In the genomic region with DNA sequence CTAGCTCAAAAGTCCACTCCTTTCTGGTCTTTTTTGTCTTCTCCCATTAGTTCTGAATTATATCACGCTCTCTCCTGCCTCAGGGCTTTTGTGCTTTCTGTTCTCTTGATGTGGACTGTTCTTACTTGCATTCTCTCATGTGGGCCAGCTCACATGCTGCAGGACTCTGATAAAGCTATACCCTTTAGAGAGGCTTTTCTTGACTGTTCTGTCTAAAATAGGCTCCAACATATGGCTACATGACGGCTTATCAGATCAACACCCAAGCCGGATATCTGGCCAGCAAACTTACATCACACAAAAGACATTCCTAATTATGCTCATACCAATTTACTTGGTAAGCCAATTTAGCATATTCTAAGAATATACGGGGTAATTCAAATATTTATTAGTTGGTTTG, we compare ENCODE assay signal across 28 cellular contexts.
A peak's percentile ranks its signal among the peaks of the same experiment; 100 is the strongest.
DNase-seq lines count a peak whose midpoint lies in the region; ATAC-seq and TF ChIP-seq lines count a peak whose summit lies in the region.
"Had no signal": no experiment of that assay in that cellular context is flagged by ENCODE, and none has a peak within 500 bp of the region (broad histone marks: within the 10 kb centered on the region; RNA-seq: fewer than 3 reads in every experiment).

No MANE protein-coding gene starts in this region.

- H3K9me3 ChIP-seq in BE2C (no peaks in the 10 kb centered on the region), right atrium auricular region (no peaks in the 10 kb centered on the region)

- no peak overlapping the region for H3K27ac ChIP-seq in right atrium auricular region
- H3K27ac ChIP-seq: 22Rv1, HL-60, PC-9 had no signal

- H3K27me3 ChIP-seq in BE2C: no peaks in the 10 kb centered on the region
- H3K27me3 ChIP-seq in right atrium auricular region: no peaks in the 10 kb centered on the region

- DNase-seq in BE2C (peak; percentile 67), NCI-H524 (lab: John Stamatoyannopoulos, UW) (peak; percentile 11 to 21), SK-N-DZ (ENCODE audit: low spot score) (peak; percentile 9), foreskin melanocyte (peak; percentile 92), NCI-H1694 treated with DMSO at 0.1 percent for 48 hours (lab: John Stamatoyannopoulos, UW) (no peak), right atrium auricular region (ENCODE audit: low spot score) (no peak), Kasumi-1 (lab: John Stamatoyannopoulos, UW) (no peak)
- DNase-seq: ACHN; C1 segment of cervical spinal cord; CD8-positive, alpha-beta memory T cell; DND-41; GOT3; HCEC 1CT; MM.1S; NCI-H1048; NCI-H1436; NCI-H2029; NCI-H226; NCI-H510A treated with DMSO at 0.1 percent for 48 hours; PC-9; RPMI8226; SHP77; T-cell had no signal

- no peaks in the 10 kb centered on the region for H3K36me3 ChIP-seq in BE2C
- H3K36me3 ChIP-seq in right atrium auricular region: no peaks in the 10 kb centered on the region

- H3K4me1 ChIP-seq in BE2C: no peaks in the 10 kb centered on the region
- no peaks in the 10 kb centered on the region for H3K4me1 ChIP-seq in right atrium auricular region

- ATAC-seq in GM21381 (IDR thresholded peaks at IDR 0.05; ENCODE audit: unreplicated experiment): no peak
- ATAC-seq: HepG2, K562, T-cell had no signal

- no peak for TF ChIP-seq CTCF in BE2C (IDR thresholded peaks at IDR 0.05; ENCODE audit: low read depth, low read length)
- TF ChIP-seq CTCF in right atrium auricular region (IDR thresholded peaks at IDR 0.05): no peak

- H3K4me3 ChIP-seq in BE2C (ENCODE audit: low read depth, low read length) (no peak overlapping the region), right atrium auricular region (no peak overlapping the region)
- H3K4me3 ChIP-seq: K562, PC-9 had no signal

Comparison
In these comparisons a context has a peak if more than half of its experiments do, and no peak if none do; other contexts are left out.
1. DNase-seq: peak in BE2C (single experiment), NCI-H524 (2 of 2), SK-N-DZ (single experiment) and foreskin melanocyte (single experiment); none in NCI-H1694 treated with DMSO at 0.1 percent for 48 hours (single experiment), right atrium auricular region (single experiment) and Kasumi-1 (0 of 2).